Comparison of ENCODE assay signal across 1 cellular context in the genomic region with DNA sequence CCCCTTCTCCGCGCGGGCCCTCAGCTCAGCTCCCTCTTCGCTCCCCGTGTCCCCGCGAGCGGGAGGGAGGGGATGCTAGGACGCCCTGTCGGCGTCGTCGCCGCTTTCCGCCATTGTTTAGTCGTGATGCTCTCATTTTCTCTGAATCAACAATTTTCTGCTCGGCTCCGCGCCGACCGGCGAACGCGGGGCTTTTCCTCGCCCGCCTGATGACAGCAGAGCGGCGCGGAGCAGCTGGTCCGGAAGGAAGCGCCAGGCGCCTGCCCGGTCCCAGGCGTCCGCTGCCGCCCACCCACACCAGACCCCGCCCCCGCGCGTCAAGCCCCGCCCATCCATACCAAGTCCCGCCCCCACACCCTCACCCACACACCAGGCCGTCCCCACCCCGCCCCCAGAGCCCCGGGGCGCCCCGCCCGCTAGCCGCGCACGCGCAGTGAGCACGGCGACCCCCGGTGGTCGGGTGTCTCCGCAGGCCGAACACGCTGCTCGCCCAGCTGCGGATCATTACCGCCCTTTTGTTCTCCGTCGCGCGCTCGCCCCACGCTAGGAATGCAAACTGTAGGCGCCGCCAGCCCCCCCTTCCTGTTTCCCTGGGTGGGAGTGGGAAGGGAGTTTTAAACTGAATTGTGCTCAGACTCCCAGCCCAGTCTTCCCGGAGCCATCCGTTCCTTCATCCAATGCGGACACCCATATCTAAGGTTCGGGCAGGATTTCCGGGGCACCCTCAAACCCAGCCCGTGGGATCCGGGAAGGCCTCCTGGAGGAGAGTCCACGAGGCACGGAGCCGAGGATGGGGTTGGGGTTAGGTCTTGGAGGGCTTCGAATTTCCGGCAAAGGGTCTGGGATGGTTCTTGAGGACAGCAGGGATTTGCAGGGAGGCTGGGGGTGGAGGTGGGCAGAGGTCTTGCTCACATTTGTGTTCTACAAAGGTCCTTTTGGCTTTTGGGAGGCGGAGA.
TF ChIP-seq lines count a peak whose summit lies in the region.

No MANE protein-coding gene starts in this region.

TF ChIP-seq in WTC11, 78 proteins besides CTCF, POLR2A, EP300 and RAD21 (continued from another document):
- TF ChIP-seq SP1 (CRISPR knock-in tag; conservative IDR thresholded peaks at IDR 0.05) (peak; percentile 79), TEAD1 (CRISPR knock-in tag; IDR thresholded peaks at IDR 0.05) (no peak), FOXK1 (CRISPR knock-in tag; IDR thresholded peaks at IDR 0.05) (0 out of 2 replicates have a peak, but pooled peaks have one; percentile 21), USF1 (CRISPR knock-in tag; IDR thresholded peaks at IDR 0.05) (0 out of 2 replicates have a peak, but pooled peaks have one; percentile 10), E2F5 (CRISPR knock-in tag; IDR thresholded peaks at IDR 0.05) (peak; percentile 64; the same call in 1 of the 2 replicates), ETV6 (CRISPR knock-in tag; IDR thresholded peaks at IDR 0.05) (no peak), NR3C1 (CRISPR knock-in tag; conservative IDR thresholded peaks at IDR 0.05; ENCODE audit: low read depth) (no peak), IRF1 (CRISPR knock-in tag; IDR thresholded peaks at IDR 0.05) (no peak), ZNF281 (CRISPR knock-in tag; IDR thresholded peaks at IDR 0.05) (0 out of 2 replicates have a peak, but pooled peaks have one; percentile 49)
- TF ChIP-seq, protein P1, sequence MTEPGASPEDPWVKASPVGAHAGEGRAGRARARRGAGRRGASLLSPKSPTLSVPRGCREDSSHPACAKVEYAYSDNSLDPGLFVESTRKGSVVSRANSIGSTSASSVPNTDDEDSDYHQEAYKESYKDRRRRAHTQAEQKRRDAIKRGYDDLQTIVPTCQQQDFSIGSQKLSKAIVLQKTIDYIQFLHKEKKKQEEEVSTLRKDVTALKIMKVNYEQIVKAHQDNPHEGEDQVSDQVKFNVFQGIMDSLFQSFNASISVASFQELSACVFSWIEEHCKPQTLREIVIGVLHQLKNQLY (CRISPR knock-in tag; IDR thresholded peaks at IDR 0.05) = no peak
- TF ChIP-seq, protein P2, sequence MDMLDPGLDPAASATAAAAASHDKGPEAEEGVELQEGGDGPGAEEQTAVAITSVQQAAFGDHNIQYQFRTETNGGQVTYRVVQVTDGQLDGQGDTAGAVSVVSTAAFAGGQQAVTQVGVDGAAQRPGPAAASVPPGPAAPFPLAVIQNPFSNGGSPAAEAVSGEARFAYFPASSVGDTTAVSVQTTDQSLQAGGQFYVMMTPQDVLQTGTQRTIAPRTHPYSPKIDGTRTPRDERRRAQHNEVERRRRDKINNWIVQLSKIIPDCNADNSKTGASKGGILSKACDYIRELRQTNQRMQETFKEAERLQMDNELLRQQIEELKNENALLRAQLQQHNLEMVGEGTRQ (CRISPR knock-in tag; IDR thresholded peaks at IDR 0.05) = 0 out of 2 replicates have a peak, but pooled peaks have one; percentile 18
